18 cellular contexts compared by ENCODE assay signal in the genomic region with DNA sequence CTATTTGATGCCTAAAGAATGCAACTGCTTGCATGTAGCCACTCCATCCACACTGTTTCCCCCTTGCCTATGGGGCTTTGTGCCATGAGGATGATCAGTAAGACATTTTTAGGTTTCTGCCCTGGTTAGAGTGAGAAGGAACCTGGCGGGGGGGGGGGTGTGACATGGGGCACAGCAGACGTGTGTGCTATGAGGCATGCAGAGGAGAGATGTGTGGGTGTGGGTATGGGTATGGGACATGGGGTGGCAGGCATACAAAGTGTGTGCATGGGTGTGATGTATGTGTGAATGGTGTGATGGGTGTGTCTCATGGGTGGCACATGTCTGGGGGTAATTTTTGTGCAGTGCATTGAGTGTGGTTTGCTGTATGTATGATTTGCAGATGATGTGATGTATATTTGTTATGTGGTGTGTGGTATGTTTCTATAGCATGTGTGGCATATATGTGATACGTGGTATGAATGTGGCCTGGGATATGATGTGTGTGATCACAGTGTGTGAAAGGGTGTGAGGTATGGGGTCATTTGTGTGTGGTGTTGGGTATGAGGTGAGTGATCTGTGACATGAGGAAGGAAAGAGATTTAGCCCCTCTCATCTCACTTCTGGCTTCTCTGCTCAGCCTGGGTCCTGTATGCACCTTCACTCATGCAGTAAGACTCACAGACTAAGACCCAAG. TPM values are rescaled to one million over a fixed set of nuclear protein-coding genes. Genes with fewer than 3 reads are reported as not detected.
DNase-seq lines count a peak whose midpoint lies in the region; ATAC-seq, FAIRE-seq and TF ChIP-seq lines count a peak whose summit lies in the region.
"Had no signal": no experiment of that assay in that cellular context is flagged by ENCODE, and none has a peak within 500 bp of the region (broad histone marks: within the 10 kb centered on the region; RNA-seq: fewer than 3 reads in every experiment).

No MANE protein-coding gene starts in this region.

- peaks cover 6% of the 10 kb centered on the region for H3K4me1 Mint-ChIP-seq in stimulated activated effector memory CD8-positive, alpha-beta T cell treated with anti-CD3 and anti-CD28 coated beads, Interleukin-12 subunit alpha, Interleukin-12 subunit beta, amount 100 ng/mL, for 72 hours

- no peak overlapping the region for H3K9ac ChIP-seq in HepG2 (ENCODE audit: insufficient read depth, low read depth, low read length)
- H3K9ac ChIP-seq: GM23248 had no signal

- no peak for TF ChIP-seq CTCF in HepG2 (CRISPR knock-in tag; IDR thresholded peaks at IDR 0.05)
- no peak for TF ChIP-seq CTCF in right lobe of liver (IDR thresholded peaks at IDR 0.05)
- no peak for TF ChIP-seq CTCF in bronchial epithelial cell (IDR thresholded peaks at IDR 0.05; ENCODE audit: insufficient read depth, low read length, severe bottlenecking)

- intact Hi-C loops in HepG2 (cut with micrococcal nuclease; ENCODE audit: unreplicated experiment) (no loop called here), right lobe of liver (cut with DNase I) (no loop called here)

- no peak overlapping the region for H3K27ac ChIP-seq in HepG2 (ENCODE audit: extremely low read length, insufficient read depth, low read length)
- no peak overlapping the region for H3K27ac ChIP-seq in right lobe of liver
- H3K27ac ChIP-seq: 22Rv1, GM23248 had no signal

- H3K4me3 ChIP-seq in HepG2 (replicated peaks in 1 of 3; ENCODE audit: insufficient read depth in 1 of 3, low read depth in 2 of 3, low read length in 3 of 3) (no peak overlapping the region), right lobe of liver (no peak overlapping the region), bronchial epithelial cell (ENCODE audit: low read depth, low read length) (no peak overlapping the region)
- H3K4me3 ChIP-seq: GM12878, GM23248, K562 had no signal

- H3K4me1 ChIP-seq in HepG2 (ENCODE audit: insufficient read depth, low read length) (no peaks in the 10 kb centered on the region), right lobe of liver (peaks cover 0 to 8% (median 0%) of the 10 kb centered on the region in 4 donors)

- no TSS peak for BruUV-seq in HepG2 (replicated peaks; lab: Mats Ljungman, UMichigan)

- TF ChIP-seq EP300 in HepG2 (IDR thresholded peaks at IDR 0.05; ENCODE audit: low read depth in 2 of 2, low read length in 2 of 2) (no peak), HepG2 (CRISPR knock-in tag; IDR thresholded peaks at IDR 0.05; ENCODE audit: borderline replicate concordance) (no peak)

- FAIRE-seq in HepG2 (lab: Jason Lieb, UNC) (no peak), bronchial epithelial cell (lab: Jason Lieb, UNC) (peak; percentile 76)
- FAIRE-seq: GM12878, H54, K562 had no signal

- H3K27me3 ChIP-seq in HepG2 (ENCODE audit: control insufficient read depth in 1 of 2, insufficient read depth in 2 of 2, low read length in 2 of 2) (peaks cover 4 to 52% of the 10 kb centered on the region in 2 experiments; a peak in 4 of 5 replicates), right lobe of liver (no peaks in the 10 kb centered on the region), bronchial epithelial cell (ENCODE audit: control insufficient read depth, insufficient read depth, low read length) (peaks cover 9% of the 10 kb centered on the region)

- POLR2A ChIA-PET in HepG2 (lab: Yijun Ruan, JAX), result no interaction called here

- no peaks in the 10 kb centered on the region for H3K9me3 Mint-ChIP-seq in stimulated activated effector memory CD8-positive, alpha-beta T cell treated with anti-CD3 and anti-CD28 coated beads, Interleukin-12 subunit alpha, Interleukin-12 subunit beta, amount 100 ng/mL, for 72 hours
- H3K9me3 Mint-ChIP-seq: CD4-positive, alpha-beta T cell had no signal

- no peak for TF ChIP-seq RAD21 in HepG2 (CRISPR knock-in tag; IDR thresholded peaks at IDR 0.05)

- H3K27ac Mint-ChIP-seq in stimulated activated effector memory CD8-positive, alpha-beta T cell treated with anti-CD3 and anti-CD28 coated beads, Interleukin-12 subunit alpha, Interleukin-12 subunit beta, amount 100 ng/mL, for 72 hours, result no peak overlapping the region
- H3K27ac Mint-ChIP-seq: CD4-positive, alpha-beta T cell had no signal

- no peaks in the 10 kb centered on the region for H3K36me3 Mint-ChIP-seq in stimulated activated effector memory CD8-positive, alpha-beta T cell treated with anti-CD3 and anti-CD28 coated beads, Interleukin-12 subunit alpha, Interleukin-12 subunit beta, amount 100 ng/mL, for 72 hours

- H3K4me3 Mint-ChIP-seq in stimulated activated effector memory CD8-positive, alpha-beta T cell treated with anti-CD3 and anti-CD28 coated beads, Interleukin-12 subunit alpha, Interleukin-12 subunit beta, amount 100 ng/mL, for 72 hours, result no peak overlapping the region
- H3K4me3 Mint-ChIP-seq: CD4-positive, alpha-beta T cell had no signal

- H3K79me2 ChIP-seq in HepG2 (ENCODE audit: insufficient read depth, low read length), result no peaks in the 10 kb centered on the region

- H3K4me2 ChIP-seq in HepG2 (ENCODE audit: low read depth, low read length), result no peak overlapping the region

- H2AFZ ChIP-seq in HepG2 (ENCODE audit: low read length), result no peak overlapping the region
- H2AFZ ChIP-seq: GM23248 had no signal

- WGBS in HepG2 (ENCODE audit: low lambda C conversion rate), result 3% methylated on average over 3 of the region's 3 CpGs
- 82% methylated on average over 3 of the region's 3 CpGs for WGBS in right lobe of liver (ENCODE audit: insufficient coverage, low coverage, low lambda C conversion rate, missing lambda C conversion rate)

- no peaks in the 10 kb centered on the region for H4K20me1 ChIP-seq in HepG2 (ENCODE audit: insufficient read depth, low read length)

- H3K9me3 ChIP-seq in HepG2 (ENCODE audit: low read length) (no peaks in the 10 kb centered on the region), right lobe of liver (no peaks in the 10 kb centered on the region)

- no peak for DNase-seq in HepG2 (ENCODE audit: low spot score)
- DNase-seq in right lobe of liver, result no peak
- DNase-seq in bronchial epithelial cell (ENCODE audit: low read depth), result no peak
- DNase-seq in stimulated activated effector memory CD8-positive, alpha-beta T cell treated with anti-CD3 and anti-CD28 coated beads, Interleukin-12 subunit alpha, Interleukin-12 subunit beta, amount 100 ng/mL, for 72 hours (ENCODE audit: low spot score in 2 of 2), result no peak
- no peak for DNase-seq in HT-29 (ENCODE audit: low spot score)
- no peak for DNase-seq in GM03348 (ENCODE audit: low spot score)
- no peak for DNase-seq in UCSD-AML1 (lab: John Stamatoyannopoulos, UW; ENCODE audit: unreplicated experiment)
- DNase-seq: C1 segment of cervical spinal cord; Calu3; CD4-positive, alpha-beta T cell; DMS 273 treated with DMSO at 0.1 percent for 48 hours; GM23248 had no signal

- ATAC-seq in HepG2, result no peak
- ATAC-seq in right lobe of liver, result no peak
- ATAC-seq in stimulated activated effector memory CD8-positive, alpha-beta T cell treated with anti-CD3 and anti-CD28 coated beads, Interleukin-12 subunit alpha, Interleukin-12 subunit beta, amount 100 ng/mL, for 72 hours, result peak; percentile 60
- ATAC-seq: GM12878, K562 had no signal

- CTCF ChIA-PET in HepG2 (lab: Yijun Ruan, JAX; ENCODE audit: low intra/inter-chr PET ratio, low total read pairs), result no interaction called here

- no peaks in the 10 kb centered on the region for H3K36me3 ChIP-seq in HepG2 (replicated peaks in 1 of 2; ENCODE audit: control insufficient read depth in 1 of 2, insufficient read depth in 2 of 2, low read length in 2 of 2)
- no peaks in the 10 kb centered on the region for H3K36me3 ChIP-seq in right lobe of liver
- no peaks in the 10 kb centered on the region for H3K36me3 ChIP-seq in bronchial epithelial cell (ENCODE audit: control insufficient read depth, insufficient read depth, low read length)

- no peak for TF ChIP-seq POLR2A in HepG2 (IDR thresholded peaks at IDR 0.05; ENCODE audit: insufficient read depth in 1 of 2, low read depth in 2 of 2, low read length in 2 of 2)
- TF ChIP-seq POLR2A in right lobe of liver (IDR thresholded peaks at IDR 0.05), result no peak

- in situ Hi-C loops in HepG2 (cut with HindIII; ENCODE audit: extremely low pct_ligation_motif_present, low pct_unique_long_range_greater_than_20kb), result no loop called here

TF ChIP-seq in HepG2, 621 proteins besides CTCF, POLR2A, EP300 and RAD21 (continues in another document):
- no peak for TF ChIP-seq MLLT10 (CRISPR knock-in tag; IDR thresholded peaks at IDR 0.05)

RNA-seq across cellular contexts. Expression of a gene that starts 14.9 kb away (rescaled TPM):
- total RNA-seq in HepG2 (2016; rRNA removed; fragmentation: Illumina TruSeq; extraction: Trizol), result not detected in 2 replicates
- total RNA-seq in HepG2 (2016; cell fraction: cytosol; rRNA removed; fragmentation: Illumina TruSeq; extraction: Trizol; ENCODE audit: low read depth), result not detected in 2 replicates
- total RNA-seq in HepG2 (2016; cell fraction: insoluble cytoplasmic fraction; rRNA removed; fragmentation: Illumina TruSeq; extraction: Trizol), result not detected in 2 replicates
- total RNA-seq in HepG2 (2016; cell fraction: membrane; rRNA removed; fragmentation: Illumina TruSeq; extraction: Trizol), result not detected in 2 replicates
- total RNA-seq in HepG2 (2016; cell fraction: nucleus; rRNA removed; fragmentation: Illumina TruSeq; extraction: Trizol), result not detected in 2 replicates
- polyA plus RNA-seq in HepG2 (2011; rRNA removed), result not detected in 2 replicates
- polyA plus RNA-seq in HepG2 (2011; cell fraction: cytosol; rRNA removed), result not detected in 2 replicates
- not detected in 2 replicates for polyA plus RNA-seq in HepG2 (2011; cell fraction: nucleus; rRNA removed)
- not detected in 2 replicates for polyA plus RNA-seq in HepG2 (2012)
- not detected in 2 replicates for polyA plus RNA-seq in HepG2 (2016; cell fraction: cytosol; fragmentation: Illumina TruSeq; extraction: Trizol; ENCODE audit: low read depth)
- polyA plus RNA-seq in HepG2 (2016; cell fraction: insoluble cytoplasmic fraction; fragmentation: Illumina TruSeq; extraction: Trizol; ENCODE audit: low read depth), result not detected in 2 replicates
- not detected in 2 replicates for polyA plus RNA-seq in HepG2 (2016; cell fraction: membrane; fragmentation: Illumina TruSeq; extraction: Trizol; ENCODE audit: low read depth)
- polyA plus RNA-seq in HepG2 (2016; cell fraction: nucleus; fragmentation: Illumina TruSeq; extraction: Trizol; ENCODE audit: insufficient read depth, low read depth), result not detected in 2 replicates
- not detected in 2 replicates for polyA minus RNA-seq in HepG2 (2011; rRNA and poly(A)+ RNA removed; ENCODE audit: low replicate concordance)
- polyA minus RNA-seq in HepG2 (2011; cell fraction: cytosol; rRNA and poly(A)+ RNA removed), result not detected in 2 replicates
- polyA minus RNA-seq in HepG2 (2011; cell fraction: nucleus; rRNA and poly(A)+ RNA removed), result not detected in 2 replicates
- total RNA-seq in right lobe of liver, result not detected
- total RNA-seq in bronchial epithelial cell, result not detected in 2 replicates
- total RNA-seq in HT-29 (2014; rRNA removed; shearing (Covaris generic)), result not detected in 2 replicates
- total RNA-seq: A673; Calu3; CD4-positive, alpha-beta T cell; Daoy; GM12878; GM23248; K562 had no signal
- polyA plus RNA-seq: GM12878, GM23248, K562 had no signal
